In genomic region chr7:151897951-151898686, GRCh38 we compare ENCODE assay signal across 2 cellular contexts.
TF ChIP-seq lines count a peak whose summit lies in the region.

No MANE protein-coding gene starts in this region.

TF ChIP-seq in HCT116, 20 proteins besides CTCF, POLR2A, EP300 and RAD21:
- TF ChIP-seq SRF (IDR thresholded peaks at IDR 0.05; ENCODE audit: low read depth) (no peak), MAX (IDR thresholded peaks at IDR 0.05) (no peak), CBX3 (IDR thresholded peaks at IDR 0.05; ENCODE audit: low read depth) (no peak), SP1 (IDR thresholded peaks at IDR 0.05; ENCODE audit: low read depth) (no peak), YY1 (IDR thresholded peaks at IDR 0.05; ENCODE audit: extremely low read depth, insufficient replicate concordance, low read depth, low read length) (no peak), CEBPB (IDR thresholded peaks at IDR 0.05; ENCODE audit: low read depth) (no peak), EGR1 (IDR thresholded peaks at IDR 0.05; ENCODE audit: low read depth) (no peak), REST (IDR thresholded peaks at IDR 0.05; ENCODE audit: low read depth) (no peak), TCF7L2 (IDR thresholded peaks at IDR 0.05; ENCODE audit: borderline replicate concordance, extremely low read depth, insufficient read depth, insufficient read length) (no peak)

TF ChIP-seq in K562, 482 proteins besides CTCF, POLR2A, EP300 and RAD21:
- no peak for TF ChIP-seq MTA3 (IDR thresholded peaks at IDR 0.05; ENCODE audit: borderline replicate concordance)
- peak; percentile 48 for TF ChIP-seq ZNF121 (CRISPR knock-in tag; conservative IDR thresholded peaks at IDR 0.05)
